23 cellular contexts compared by ENCODE assay signal in the genomic region with DNA sequence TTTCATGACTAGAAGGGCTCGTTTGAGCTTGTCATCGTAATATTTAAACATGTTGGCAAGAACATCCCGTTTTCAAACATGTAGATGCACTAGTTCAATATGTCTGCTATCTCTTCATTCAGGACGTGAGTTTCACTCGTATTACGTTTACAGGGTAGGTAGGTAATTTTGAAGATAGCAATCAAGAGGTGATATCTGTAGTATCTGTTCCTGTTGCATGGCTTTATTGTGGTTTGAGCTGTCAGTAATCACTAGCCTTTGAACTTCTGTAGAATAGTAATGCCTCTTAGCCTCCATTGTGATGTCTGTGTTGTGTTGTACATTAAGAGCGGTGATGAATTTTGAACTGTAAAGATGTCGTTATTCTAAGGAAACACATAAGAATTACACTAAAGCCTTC.
"Had no signal": no experiment of that assay in that cellular context is flagged by ENCODE, and none has a peak within 500 bp of the region (broad histone marks: within the 10 kb centered on the region; RNA-seq: fewer than 3 reads in every experiment).

No MANE protein-coding gene starts in this region.

- H3K27ac ChIP-seq: gastroesophageal sphincter, heart right ventricle, left ventricle myocardium inferior, stomach, WERI-Rb-1 had no signal

- H3K4me2 ChIP-seq: smooth muscle cell had no signal

- H3K27me3 Mint-ChIP-seq: activated CD4-positive, alpha-beta memory T cell treated with anti-CD3 and anti-CD28 coated beads, Interleukin-2, amount 10 ng/mL, durations not matched to agents 7 days and 5 days; activated naive CD8-positive, alpha-beta T cell treated with anti-CD3 and anti-CD28 coated beads, Interleukin-2, amount 10 ng/mL, durations not matched to agents 7 days and 5 days; brain had no signal

- H3K27me3 ChIP-seq: gastroesophageal sphincter, heart right ventricle, stomach had no signal

- H3K36me3 ChIP-seq: left ventricle myocardium inferior, WERI-Rb-1 had no signal

- H3K27ac Mint-ChIP-seq: activated CD4-positive, alpha-beta memory T cell treated with anti-CD3 and anti-CD28 coated beads, Interleukin-2, amount 10 ng/mL, durations not matched to agents 7 days and 5 days; nephron progenitor cell; T-helper 1 cell treated with Interleukin-12 subunit alpha and Interleukin-12 subunit beta and Interleukin-4 antibody, amounts not matched to agents 30 μg/mL and 1 μg/mL, for 36 hours had no signal

- H3K4me1 Mint-ChIP-seq: nephron progenitor cell had no signal

- H3K4me3 ChIP-seq: gastroesophageal sphincter, heart right ventricle, left ventricle myocardium inferior, smooth muscle cell, stomach had no signal

- ATAC-seq: esophagus mucosa, gastroesophageal sphincter, heart right ventricle, sciatic nerve had no signal

- DNase-seq: activated CD4-positive, alpha-beta memory T cell treated with anti-CD3 and anti-CD28 coated beads, Interleukin-2, amount 10 ng/mL, durations not matched to agents 7 days and 5 days; activated CD4-positive, alpha-beta T cell treated with anti-CD3 and anti-CD28 coated beads for 4 hours; activated effector memory CD4-positive, alpha-beta T cell treated with anti-CD3 and anti-CD28 coated beads, Interleukin-2, amount 50 U/mL, for 16 hours; activated naive CD8-positive, alpha-beta T cell treated with anti-CD3 and anti-CD28 coated beads, Interleukin-2, amount 10 ng/mL, durations not matched to agents 7 days and 5 days; activated T-cell treated with anti-CD3 and anti-CD28 coated beads, Interleukin-2, amount 50 U/mL, for 48 hours; amygdala; cortex of kidney; heart right ventricle; kidney glomerular epithelial cell; left ventricle myocardium inferior; midbrain; nephron progenitor cell; nucleus accumbens; stimulated activated CD4-positive, alpha-beta T cell treated with anti-CD3 and anti-CD28 coated beads, Interleukin-4, amount 100 ng/mL, for 1 hour; stomach; trophoblast cell; WERI-Rb-1 had no signal

- H3K4me3 Mint-ChIP-seq: activated CD4-positive, alpha-beta memory T cell treated with anti-CD3 and anti-CD28 coated beads, Interleukin-2, amount 10 ng/mL, durations not matched to agents 7 days and 5 days; activated naive CD8-positive, alpha-beta T cell treated with anti-CD3 and anti-CD28 coated beads, Interleukin-2, amount 10 ng/mL, durations not matched to agents 7 days and 5 days; nephron progenitor cell; T-helper 1 cell treated with Interleukin-12 subunit alpha and Interleukin-12 subunit beta and Interleukin-4 antibody, amounts not matched to agents 30 μg/mL and 1 μg/mL, for 36 hours had no signal

- H3K9me3 ChIP-seq: gastroesophageal sphincter, heart right ventricle, left ventricle myocardium inferior, stomach had no signal

- H3K4me1 ChIP-seq: stomach had no signal
